28 cellular contexts compared by ENCODE assay signal in genomic region chr19:32456406-32456805, GRCh38. TPM values are rescaled to one million over a fixed set of nuclear protein-coding genes. Genes with fewer than 3 reads are reported as not detected.
DNase-seq lines count a peak whose midpoint lies in the region; ATAC-seq lines count a peak whose summit lies in the region.
"Had no signal": no experiment of that assay in that cellular context is flagged by ENCODE, and none has a peak within 500 bp of the region (broad histone marks: within the 10 kb centered on the region; RNA-seq: fewer than 3 reads in every experiment).

No MANE protein-coding gene starts in this region.

- H3K9me3 ChIP-seq in BLaER1 treated with 17β-estradiol and CSF1 and Interleukin-3, amounts not matched to agents 10 nM and 100 nM (replicated peaks in 1 of 11): no peaks in the 10 kb centered on the region
- no peaks in the 10 kb centered on the region for H3K9me3 ChIP-seq in trophoblast cell (ENCODE audit: insufficient read depth, low read depth, low read length)
- H3K9me3 ChIP-seq: A549, BE2C, BLaER1, Caco-2 had no signal

- H3K4me2 ChIP-seq in BLaER1 treated with 17β-estradiol and CSF1 and Interleukin-3, amounts not matched to agents 10 nM and 100 nM: peak overlapping the region in 6 of 11 experiments; percentile 25 to 61 (median 36); a peak in 6 of 22 replicates
- H3K4me2 ChIP-seq in trophoblast cell (ENCODE audit: low read length): no peak overlapping the region
- H3K4me2 ChIP-seq: A549 had no signal

- no peak overlapping the region for H2BK12ac ChIP-seq in trophoblast cell (ENCODE audit: low read length)

- H4K91ac ChIP-seq in trophoblast cell (ENCODE audit: low read depth, low read length): no peak overlapping the region

- no peak overlapping the region for H2BK120ac ChIP-seq in trophoblast cell (ENCODE audit: insufficient read depth, low read length, poor library complexity)

- peak; percentile 50 to 82 for DNase-seq in trophoblast cell
- DNase-seq: 8988T; ACHN; AML-193; BE2C; C1 segment of cervical spinal cord; Caco-2; Calu3; CD4-positive, alpha-beta memory T cell; CD4-positive, alpha-beta T cell; CD4-positive, CD25-positive, alpha-beta regulatory T cell; CD8-positive, alpha-beta memory T cell; CD8-positive, alpha-beta T cell; COR-L47; DMS 273 treated with DMSO at 0.1 percent for 48 hours; DMS153; DMS53; DMS79; DMS79 treated with DMSO at 0.1 percent for 48 hours; DND-41; EL had no signal

- no peak for ATAC-seq in GM21825 (IDR thresholded peaks at IDR 0.05; ENCODE audit: unreplicated experiment)
- no peak for ATAC-seq in GM18870 (IDR thresholded peaks at IDR 0.05; ENCODE audit: unreplicated experiment)
- ATAC-seq: A549; CD8-positive, alpha-beta T cell had no signal

- no peak overlapping the region for H3K27ac ChIP-seq in BLaER1 treated with 17β-estradiol and CSF1 and Interleukin-3, amounts not matched to agents 10 nM and 100 nM
- no peak overlapping the region for H3K27ac ChIP-seq in trophoblast cell (ENCODE audit: low read depth, low read length)
- H3K27ac ChIP-seq: 22Rv1, A549, C4-2B had no signal

- H4K12ac ChIP-seq in trophoblast cell (ENCODE audit: low read depth, low read length): peak overlapping the region; percentile 54

- H3K4me3 ChIP-seq in BLaER1 treated with 17β-estradiol and CSF1 and Interleukin-3, amounts not matched to agents 10 nM and 100 nM: no peak overlapping the region
- no peak overlapping the region for H3K4me3 ChIP-seq in trophoblast cell (ENCODE audit: low read depth, low read length)
- H3K4me3 ChIP-seq: A549, BLaER1 had no signal

- no peak overlapping the region for H3K18ac ChIP-seq in trophoblast cell (ENCODE audit: low read length)

- H2BK5ac ChIP-seq in trophoblast cell (ENCODE audit: low read depth, low read length, poor library complexity): no peak overlapping the region

- H3K4me1 ChIP-seq in BLaER1 treated with 17β-estradiol and CSF1 and Interleukin-3, amounts not matched to agents 10 nM and 100 nM: peaks cover 7 to 21% (median 12%) of the 10 kb centered on the region in 10 experiments; a peak in 18 of 20 replicates
- no peaks in the 10 kb centered on the region for H3K4me1 ChIP-seq in trophoblast cell (ENCODE audit: control insufficient read depth in 1 of 2, insufficient read depth in 2 of 2, low read length in 2 of 2)
- H3K4me1 ChIP-seq: A549, BE2C, Caco-2 had no signal

- no peaks in the 10 kb centered on the region for H3K79me1 ChIP-seq in trophoblast cell (ENCODE audit: low read length)

- H3K14ac ChIP-seq in trophoblast cell (ENCODE audit: low read length): no peak overlapping the region

- H3K79me2 ChIP-seq in trophoblast cell (ENCODE audit: control insufficient read depth, insufficient read depth, low read length, poor library complexity): no peaks in the 10 kb centered on the region

- no CpG with 5 or more reads among the region's 4 CpGs for WGBS in trophoblast cell (ENCODE audit: extremely low coverage, insufficient coverage, insufficient read length)

- H3K27me3 ChIP-seq in BLaER1 treated with 17β-estradiol and CSF1 and Interleukin-3, amounts not matched to agents 10 nM and 100 nM: no peaks in the 10 kb centered on the region
- H3K27me3 ChIP-seq in trophoblast cell (ENCODE audit: insufficient read depth, low read length): no peaks in the 10 kb centered on the region
- H3K27me3 ChIP-seq: BE2C, BLaER1 had no signal

- no peak overlapping the region for H3K4ac ChIP-seq in trophoblast cell (ENCODE audit: low read depth, low read length)

- no peak overlapping the region for H2AFZ ChIP-seq in trophoblast cell (ENCODE audit: insufficient read depth, low read length, poor library complexity)

- no peak overlapping the region for H4K8ac ChIP-seq in trophoblast cell (ENCODE audit: low read depth, low read length)

- peaks cover 60 to 94% (median 79%) of the 10 kb centered on the region in 11 experiments for H3K36me3 ChIP-seq in BLaER1 treated with 17β-estradiol and CSF1 and Interleukin-3, amounts not matched to agents 10 nM and 100 nM
- peaks cover 13 to 15% of the 10 kb centered on the region in 2 experiments for H3K36me3 ChIP-seq in trophoblast cell (ENCODE audit: control insufficient read depth in 1 of 2, insufficient read depth in 2 of 2, low read length in 2 of 2)

- no peak overlapping the region for H3K23ac ChIP-seq in trophoblast cell (ENCODE audit: low read length)

- no peaks in the 10 kb centered on the region for H4K20me1 ChIP-seq in BLaER1 treated with 17β-estradiol and CSF1 and Interleukin-3, amounts not matched to agents 10 nM and 100 nM
- H4K20me1 ChIP-seq: BLaER1 had no signal

- no peak overlapping the region for H2AK5ac ChIP-seq in trophoblast cell (ENCODE audit: low read length)

- H3K9ac ChIP-seq in BLaER1 treated with 17β-estradiol and CSF1 and Interleukin-3, amounts not matched to agents 10 nM and 100 nM: no peak overlapping the region
- H3K9ac ChIP-seq in trophoblast cell (ENCODE audit: low read length): no peak overlapping the region
- H3K9ac ChIP-seq: BLaER1 had no signal

RNA-seq across cellular contexts. Expression of gene DPY19L3, which starts 50.8 kb away (rescaled TPM):
- 20.7 and 21.1 TPM in 2 replicates for polyA plus RNA-seq in trophoblast cell (2013)
